In genomic region chr7:5382281-5383041, GRCh38 we compare ENCODE assay signal across 10 cellular contexts. TPM values are rescaled to one million over a fixed set of nuclear protein-coding genes. Genes with fewer than 3 reads are reported as not detected.
DNase-seq lines count a peak whose midpoint lies in the region; ATAC-seq, FAIRE-seq and TF ChIP-seq lines count a peak whose summit lies in the region.
"Had no signal": no experiment of that assay in that cellular context is flagged by ENCODE, and none has a peak within 500 bp of the region (broad histone marks: within the 10 kb centered on the region; RNA-seq: fewer than 3 reads in every experiment).

No MANE protein-coding gene starts in this region.

- H3K4me1 ChIP-seq in pancreas (peaks cover 0 to 4% (median 0%) of the 10 kb centered on the region in 3 donors), breast epithelium (peaks cover 4 to 19% of the 10 kb centered on the region in 2 donors)

- H3K27me3 ChIP-seq in pancreas (no peaks in the 10 kb centered on the region), breast epithelium (no peaks in the 10 kb centered on the region)

- no peak for TF ChIP-seq POLR2A in breast epithelium (IDR thresholded peaks at IDR 0.05)

- ATAC-seq in pancreas: peak in 3 of 4 donors; percentile 22 to 61 (median 57)

- H3K4me3 ChIP-seq in fibroblast of mammary gland (ENCODE audit: control insufficient read depth, low read depth, low read length) (no peak overlapping the region), pancreas (no peak overlapping the region), breast epithelium (peak overlapping the region in 1 of 3 donors; percentile 44)

- DNase-seq in ELF-1 (ENCODE audit: low read depth, low spot score) (peak; percentile 71), SK-N-DZ (ENCODE audit: low spot score) (peak; percentile 93), fibroblast of mammary gland (ENCODE audit: low read depth) (peak; percentile 27), pancreas (no peak), RPMI8226 (no peak), HT-29 (ENCODE audit: low spot score) (no peak), breast epithelium (ENCODE audit: low spot score in 2 of 2) (no peak)
- DNase-seq in activated CD4-positive, alpha-beta T cell treated with anti-CD3 and anti-CD28 coated beads for 48 hours: no peak
- DNase-seq: activated B cell treated with CpG ODN at 0.5 μM for 24 hours, naive B cell had no signal

- H3K27ac ChIP-seq in pancreas: no peak overlapping the region
- H3K27ac ChIP-seq in breast epithelium: peak overlapping the region in 1 of 2 donors; percentile 20

- FAIRE-seq in pancreas (lab: Jason Lieb, UNC): no peak

- WGBS in pancreas, 2 donors: 64 to 69% methylated on average over 22 to 23 of the region's 23 CpGs

- no peaks in the 10 kb centered on the region for H3K9me3 ChIP-seq in pancreas
- H3K9me3 ChIP-seq in breast epithelium: no peaks in the 10 kb centered on the region

- TF ChIP-seq CTCF in fibroblast of mammary gland (conservative IDR thresholded peaks at IDR 0.05; ENCODE audit: control insufficient read depth, insufficient read depth, low read depth, low read length) (no peak), pancreas (IDR thresholded peaks at IDR 0.05) (no peak), breast epithelium (IDR thresholded peaks at IDR 0.05) (no peak)

- H3K36me3 ChIP-seq in pancreas: peaks cover 0 to 11% (median 7%) of the 10 kb centered on the region in 3 donors
- peaks cover under 1% of the 10 kb centered on the region for H3K36me3 ChIP-seq in breast epithelium

- intact Hi-C loops in pancreas (cut with DNase I): no loop called here
- intact Hi-C loops in breast epithelium (cut with DNase I; ENCODE audit: low total_unique reads): no loop called here

RNA-seq across cellular contexts. Expression of gene TNRC18, which starts 41.2 kb away (rescaled TPM):
- polyA plus RNA-seq in SK-N-DZ (2014; cell fraction: cytosol; rRNA removed): 9.9 and 18.7 TPM in 2 replicates
- 14.0 and 23.4 TPM in 2 replicates for polyA plus RNA-seq in SK-N-DZ (2014; cell fraction: nucleus; rRNA removed)
- total RNA-seq in pancreas (10 to 100 TPM; 32.3 to 47.0 (median 36.9) TPM), breast epithelium (10 to 100 TPM; 32.2 to 72.4 (median 36.9) TPM)
- 10 to 100 TPM; 30.1 to 80.6 TPM for polyA plus RNA-seq in pancreas
- total RNA-seq in HT-29 (2014; rRNA removed; shearing (Covaris generic)): 93.2 and 121 TPM in 2 replicates

Comparison
In these comparisons a context has a peak if more than half of its experiments do, and no peak if none do; other contexts are left out.
1. DNase-seq: peak in ELF-1 (single experiment), SK-N-DZ (single experiment) and fibroblast of mammary gland (single experiment); none in pancreas (0 of 6), RPMI8226 (single experiment), activated CD4-positive, alpha-beta T cell treated with anti-CD3 and anti-CD28 coated beads for 48 hours (single experiment), HT-29 (single experiment) and breast epithelium (0 of 2).